Comparison of ENCODE assay signal across 12 cellular contexts in genomic region chr13:90800082-90800746, GRCh38.
DNase-seq lines count a peak whose midpoint lies in the region; ATAC-seq, FAIRE-seq and TF ChIP-seq lines count a peak whose summit lies in the region.
"Had no signal": no experiment of that assay in that cellular context is flagged by ENCODE, and none has a peak within 500 bp of the region (broad histone marks: within the 10 kb centered on the region; RNA-seq: fewer than 3 reads in every experiment).

No MANE protein-coding gene starts in this region.

- no peaks in the 10 kb centered on the region for H3K36me3 Mint-ChIP-seq in WTC11

- no peaks in the 10 kb centered on the region for H3K9me3 Mint-ChIP-seq in WTC11
- H3K9me3 Mint-ChIP-seq: activated naive CD8-positive, alpha-beta T cell treated with anti-CD3 and anti-CD28 coated beads, Interleukin-2, amount 50 U/mL, for 24 hours; endodermal cell had no signal

- H3K4me3 Mint-ChIP-seq in WTC11, result no peak overlapping the region
- H3K4me3 Mint-ChIP-seq: activated naive CD8-positive, alpha-beta T cell treated with anti-CD3 and anti-CD28 coated beads, Interleukin-2, amount 50 U/mL, for 24 hours; endodermal cell had no signal

- DNase-seq in NCI-H82 (lab: John Stamatoyannopoulos, UW) (peak; percentile 27), NCI-H82 treated with DMSO at 0.1 percent for 48 hours (lab: John Stamatoyannopoulos, UW; ENCODE audit: unreplicated experiment) (no peak), amniotic epithelial cell (ENCODE audit: low read depth) (peak; percentile 20), medulla oblongata (ENCODE audit: extremely low spot score) (peak; percentile 82), ureter (ENCODE audit: low spot score) (peak; percentile 46), GM12892 (ENCODE audit: insufficient read length) (no peak), WTC11 (ENCODE audit: low spot score) (no peak)
- DNase-seq: activated naive CD8-positive, alpha-beta T cell treated with anti-CD3 and anti-CD28 coated beads, Interleukin-2, amount 50 U/mL, for 24 hours; endodermal cell; IMR-90; stimulated activated CD4-positive, alpha-beta T cell treated with anti-CD3 and anti-CD28 coated beads, Interleukin-12 subunit alpha, Interleukin-12 subunit beta, amount 100 ng/mL, for 4 hours had no signal

- H3K4me1 Mint-ChIP-seq in WTC11, result peaks cover 9% of the 10 kb centered on the region; the same call in 1 of the 2 replicates
- H3K4me1 Mint-ChIP-seq: activated naive CD8-positive, alpha-beta T cell treated with anti-CD3 and anti-CD28 coated beads, Interleukin-2, amount 50 U/mL, for 24 hours had no signal

- TF ChIP-seq POLR2A in GM12892 (IDR thresholded peaks at IDR 0.05; ENCODE audit: low read depth, low read length), result no peak

- no peak for ATAC-seq in WTC11
- no peak for ATAC-seq in HG03354 (IDR thresholded peaks at IDR 0.05; ENCODE audit: poor library complexity, severe bottlenecking, unreplicated experiment)
- ATAC-seq: activated naive CD8-positive, alpha-beta T cell treated with anti-CD3 and anti-CD28 coated beads, Interleukin-2, amount 50 U/mL, for 24 hours had no signal

- POLR2A ChIA-PET in WTC11 (lab: Charles Lee), result no interaction called here

- no peak overlapping the region for H3K27ac Mint-ChIP-seq in WTC11
- H3K27ac Mint-ChIP-seq: activated naive CD8-positive, alpha-beta T cell treated with anti-CD3 and anti-CD28 coated beads, Interleukin-2, amount 50 U/mL, for 24 hours; endodermal cell had no signal

- CTCF ChIA-PET in WTC11 (lab: Charles Lee), result no interaction called here

- TF ChIP-seq CTCF in WTC11 (IDR thresholded peaks at IDR 0.05), result no peak

- no peaks in the 10 kb centered on the region for H3K27me3 Mint-ChIP-seq in WTC11 (ENCODE audit: low read depth)
- H3K27me3 Mint-ChIP-seq: activated naive CD8-positive, alpha-beta T cell treated with anti-CD3 and anti-CD28 coated beads, Interleukin-2, amount 50 U/mL, for 24 hours had no signal

- no peak for FAIRE-seq in GM12892 (lab: Jason Lieb, UNC)

TF ChIP-seq in WTC11, 78 proteins besides CTCF, POLR2A, EP300 and RAD21:
- TF ChIP-seq ZNF671 (CRISPR knock-in tag; IDR thresholded peaks at IDR 0.05) (no peak), JUN (CRISPR knock-in tag; IDR thresholded peaks at IDR 0.05) (no peak), PRRX2 (CRISPR knock-in tag; IDR thresholded peaks at IDR 0.05) (no peak), ZSCAN18 (CRISPR knock-in tag; IDR thresholded peaks at IDR 0.05) (no peak), IRF2 (CRISPR knock-in tag; IDR thresholded peaks at IDR 0.05; ENCODE audit: borderline replicate concordance, low read depth) (no peak), ZNF396 (CRISPR knock-in tag; IDR thresholded peaks at IDR 0.05; ENCODE audit: borderline replicate concordance) (no peak)

Comparison
In these comparisons a context has a peak if more than half of its experiments do, and no peak if none do; other contexts are left out.
1. DNase-seq: peak in NCI-H82 (single experiment), amniotic epithelial cell (single experiment), medulla oblongata (single experiment) and ureter (single experiment); none in NCI-H82 treated with DMSO at 0.1 percent for 48 hours (single experiment), GM12892 (single experiment) and WTC11 (single experiment).